ENCODE assay signal across 8 cellular contexts in the genomic region with DNA sequence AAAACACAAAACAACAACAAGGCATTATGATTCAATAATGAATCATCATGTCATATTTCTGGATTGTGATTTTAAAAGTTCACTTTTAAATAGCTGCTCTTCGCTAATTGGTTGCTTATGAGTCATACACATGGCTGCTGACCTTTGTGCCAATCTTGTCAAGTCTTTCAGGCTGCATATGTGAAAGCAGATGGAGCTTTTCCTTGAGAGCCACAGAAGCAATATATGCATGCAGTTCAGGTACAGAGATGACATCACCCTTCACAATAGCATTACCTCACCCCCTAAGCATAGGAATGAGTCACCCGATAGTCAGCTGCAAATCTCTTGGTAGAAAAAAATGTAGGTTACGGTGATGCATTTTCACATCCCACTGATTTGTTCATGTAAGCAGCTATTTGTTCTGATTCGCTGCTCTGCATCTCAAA. TPM values are rescaled to one million over a fixed set of nuclear protein-coding genes. Genes with fewer than 3 reads are reported as not detected.
DNase-seq lines count a peak whose midpoint lies in the region; ATAC-seq and TF ChIP-seq lines count a peak whose summit lies in the region.

No MANE protein-coding gene starts in this region.

- no peak overlapping the region for H3K4me3 Mint-ChIP-seq in activated CD4-positive, alpha-beta T cell treated with anti-CD3 and anti-CD28 coated beads for 36 hours
- H3K4me3 Mint-ChIP-seq in effector memory CD8-positive, alpha-beta T cell: no peak overlapping the region
- no peak overlapping the region for H3K4me3 Mint-ChIP-seq in mesothelial cell of epicardium

- ATAC-seq in GM18520 (IDR thresholded peaks at IDR 0.05; ENCODE audit: unreplicated experiment) (peak; percentile 99), HG02981 (IDR thresholded peaks at IDR 0.05; ENCODE audit: unreplicated experiment) (peak; percentile 100)
- ATAC-seq in activated CD4-positive, alpha-beta T cell treated with anti-CD3 and anti-CD28 coated beads for 36 hours: peak; percentile 100
- peak; percentile 99 for ATAC-seq in effector memory CD8-positive, alpha-beta T cell (replicated peaks)

- POLR2A ChIA-PET in activated CD4-positive, alpha-beta T cell treated with anti-CD3 and anti-CD28 coated beads for 36 hours (lab: Charles Lee): interaction anchor here (1.2 to 1.3 kb wide), 3 partner anchors 28 to 92 kb away, joined by 3 to 19 read pairs (median 5); a partner anchor contains a TSS

- WGBS in suprapubic skin: 21% methylated on average over 4 of the region's 4 CpGs

- H3K9me3 ChIP-seq in suprapubic skin: no peaks in the 10 kb centered on the region

- peaks cover 24% of the 10 kb centered on the region for H3K4me1 ChIP-seq in suprapubic skin

- peak; percentile 11 for TF ChIP-seq EP300 in suprapubic skin (IDR thresholded peaks at IDR 0.05)

- no peaks in the 10 kb centered on the region for H3K27me3 ChIP-seq in suprapubic skin

- no peaks in the 10 kb centered on the region for H3K36me3 ChIP-seq in suprapubic skin

- no peak for TF ChIP-seq CTCF in AG09309 (IDR thresholded peaks at IDR 0.05; ENCODE audit: control insufficient read depth, insufficient read depth, low read depth, low read length, missing control alignments)
- TF ChIP-seq CTCF in mesothelial cell of epicardium (IDR thresholded peaks at IDR 0.05; ENCODE audit: unreplicated experiment): no peak
- TF ChIP-seq CTCF in suprapubic skin (IDR thresholded peaks at IDR 0.05): no peak

- peaks cover 43% of the 10 kb centered on the region for H3K4me1 Mint-ChIP-seq in activated CD4-positive, alpha-beta T cell treated with anti-CD3 and anti-CD28 coated beads for 36 hours
- peaks cover 11 to 31% of the 10 kb centered on the region in 2 donors for H3K4me1 Mint-ChIP-seq in effector memory CD8-positive, alpha-beta T cell (ENCODE audit: low read depth in 2 of 2)
- H3K4me1 Mint-ChIP-seq in mesothelial cell of epicardium: peaks cover 38% of the 10 kb centered on the region

- H3K9me3 Mint-ChIP-seq in activated CD4-positive, alpha-beta T cell treated with anti-CD3 and anti-CD28 coated beads for 36 hours (ENCODE audit: low read depth): no peaks in the 10 kb centered on the region
- no peaks in the 10 kb centered on the region for H3K9me3 Mint-ChIP-seq in effector memory CD8-positive, alpha-beta T cell
- no peaks in the 10 kb centered on the region for H3K9me3 Mint-ChIP-seq in mesothelial cell of epicardium

- H3K4me3 ChIP-seq in AG09309 (ENCODE audit: control insufficient read depth, low read depth, low read length) (no peak overlapping the region), suprapubic skin (no peak overlapping the region)

- no peaks in the 10 kb centered on the region for H3K27me3 Mint-ChIP-seq in activated CD4-positive, alpha-beta T cell treated with anti-CD3 and anti-CD28 coated beads for 36 hours
- H3K27me3 Mint-ChIP-seq in effector memory CD8-positive, alpha-beta T cell: no peaks in the 10 kb centered on the region
- no peaks in the 10 kb centered on the region for H3K27me3 Mint-ChIP-seq in mesothelial cell of epicardium (ENCODE audit: low read depth)

- no peak for TF ChIP-seq POLR2A in suprapubic skin (IDR thresholded peaks at IDR 0.05)

- peak overlapping the region; percentile 55 for H3K27ac ChIP-seq in suprapubic skin

- DNase-seq in AG09309 (ENCODE audit: low read depth) (peak; percentile 55), NCI-H2171 (lab: John Stamatoyannopoulos, UW) (peak; percentile 90), mesothelial cell of epicardium (ENCODE audit: low spot score in 2 of 2, unreplicated experiment in 2 of 2) (no peak), suprapubic skin (ENCODE audit: low spot score in 2 of 2) (no peak)
- peak; percentile 59 for DNase-seq in activated CD4-positive, alpha-beta T cell treated with anti-CD3 and anti-CD28 coated beads for 36 hours
- peak; percentile 32 to 37 (median 33) for DNase-seq in effector memory CD8-positive, alpha-beta T cell

- H3K27ac Mint-ChIP-seq in activated CD4-positive, alpha-beta T cell treated with anti-CD3 and anti-CD28 coated beads for 36 hours: no peak overlapping the region
- H3K27ac Mint-ChIP-seq in effector memory CD8-positive, alpha-beta T cell: peak overlapping the region; percentile 23 to 87
- H3K27ac Mint-ChIP-seq in mesothelial cell of epicardium: peak overlapping the region; percentile 84

- peaks cover 7% of the 10 kb centered on the region for H3K36me3 Mint-ChIP-seq in activated CD4-positive, alpha-beta T cell treated with anti-CD3 and anti-CD28 coated beads for 36 hours (ENCODE audit: low read depth)
- peaks cover 15% of the 10 kb centered on the region for H3K36me3 Mint-ChIP-seq in effector memory CD8-positive, alpha-beta T cell (ENCODE audit: insufficient read depth)
- peaks cover 4% of the 10 kb centered on the region for H3K36me3 Mint-ChIP-seq in mesothelial cell of epicardium

- intact Hi-C loops in activated CD4-positive, alpha-beta T cell treated with anti-CD3 and anti-CD28 coated beads for 36 hours (cut with DNase I, micrococcal nuclease): loop anchor here (1.0 kb wide), 4 partner anchors 27 to 91 kb away; a partner anchor contains a TSS

- CTCF ChIA-PET in activated CD4-positive, alpha-beta T cell treated with anti-CD3 and anti-CD28 coated beads for 36 hours (lab: Charles Lee): interaction anchor here (0.9 to 1.0 kb wide), 3 partner anchors 9 to 72 kb away, joined by 3 to 5 read pairs (median 3); no protein-coding TSS in a partner anchor

RNA-seq across cellular contexts. Expression of a gene that starts 27.2 kb away (rescaled TPM):
- 10 to 100 TPM; 15.9 to 25.1 TPM for total RNA-seq in activated CD4-positive, alpha-beta T cell treated with anti-CD3 and anti-CD28 coated beads for 36 hours
- total RNA-seq in mesothelial cell of epicardium: 23.9 to 24.7 TPM (median 24.3 TPM) in 3 replicates
- total RNA-seq in suprapubic skin: 10 to 100 TPM; 23.4 to 30.2 (median 23.9) TPM

Comparison
In these comparisons a context has a peak if more than half of its experiments do, and no peak if none do; other contexts are left out.
1. DNase-seq: peak in AG09309 (single experiment), NCI-H2171 (single experiment), activated CD4-positive, alpha-beta T cell treated with anti-CD3 and anti-CD28 coated beads for 36 hours (single experiment) and effector memory CD8-positive, alpha-beta T cell (3 of 3); none in mesothelial cell of epicardium (0 of 2) and suprapubic skin (0 of 2).
2. Peak in every context shown above with its lines, with median percentiles within 50 percentile points of each other: ATAC-seq.